In genomic region chr1:150536836-150537731, GRCh38 we compare ENCODE assay signal across 17 cellular contexts. TPM values are rescaled to one million over a fixed set of nuclear protein-coding genes. Genes with fewer than 3 reads are reported as not detected.
DNase-seq lines count a peak whose midpoint lies in the region; ATAC-seq and TF ChIP-seq lines count a peak whose summit lies in the region.
"Had no signal": no experiment of that assay in that cellular context is flagged by ENCODE, and none has a peak within 500 bp of the region (broad histone marks: within the 10 kb centered on the region; RNA-seq: fewer than 3 reads in every experiment).

No MANE protein-coding gene starts in this region.

- no peaks in the 10 kb centered on the region for H4K20me1 ChIP-seq in osteoblast (ENCODE audit: insufficient read depth, low read length)

- H3K4me1 Mint-ChIP-seq in natural killer cell treated with Interleukin-12 subunit alpha and Interleukin-12 subunit beta and Interleukin-15 and Interleukin-18, amount 100 ng/mL, for 72 hours (ENCODE audit: low read depth in 2 of 2) = peaks cover 0 to 4% of the 10 kb centered on the region in 2 donors
- no peaks in the 10 kb centered on the region for H3K4me1 Mint-ChIP-seq in natural killer cell
- peaks cover 19% of the 10 kb centered on the region for H3K4me1 Mint-ChIP-seq in endodermal cell
- peaks cover 18% of the 10 kb centered on the region for H3K4me1 Mint-ChIP-seq in type B pancreatic cell (ENCODE audit: unreplicated experiment)
- H3K4me1 Mint-ChIP-seq in Calu3 (ENCODE audit: low read depth, unreplicated experiment) = peaks cover 37% of the 10 kb centered on the region

- 93 to 94% methylated on average over 10 to 12 of the region's 12 CpGs for WGBS in endodermal cell (ENCODE audit: insufficient coverage in 1 of 2, insufficient read length in 1 of 2), 2 experiments

- ATAC-seq in natural killer cell treated with Interleukin-12 subunit alpha and Interleukin-12 subunit beta and Interleukin-15 and Interleukin-18, amount 100 ng/mL, for 72 hours = no peak
- ATAC-seq in natural killer cell (no peak), GM19023 (IDR thresholded peaks at IDR 0.05; ENCODE audit: unreplicated experiment) (no peak)
- ATAC-seq: activated CD8-positive, alpha-beta T cell treated with anti-CD3 and anti-CD28 coated beads for 36 hours; stimulated activated memory B cell treated with anti-CD40 and anti-IgM and Interleukin-4, amounts not matched to agents 10 μg/mL and 1 μg/mL and 100 μg/mL, for 72 hours had no signal

- H3K4me3 Mint-ChIP-seq in natural killer cell treated with Interleukin-12 subunit alpha and Interleukin-12 subunit beta and Interleukin-15 and Interleukin-18, amount 100 ng/mL, for 72 hours = no peak overlapping the region
- H3K4me3 Mint-ChIP-seq in natural killer cell (no peak overlapping the region), endodermal cell (no peak overlapping the region), type B pancreatic cell (no peak overlapping the region), Calu3 (ENCODE audit: low read depth, unreplicated experiment) (no peak overlapping the region)
- H3K4me3 Mint-ChIP-seq: activated CD8-positive, alpha-beta T cell treated with anti-CD3 and anti-CD28 coated beads for 36 hours; stimulated activated memory B cell treated with anti-CD40 and anti-IgM and Interleukin-4, amounts not matched to agents 10 μg/mL and 1 μg/mL and 100 μg/mL, for 72 hours had no signal

- H3K27me3 ChIP-seq in endodermal cell (ENCODE audit: control insufficient read depth, insufficient read depth, low read length, poor library complexity, severe bottlenecking) (no peaks in the 10 kb centered on the region), osteoblast (ENCODE audit: insufficient read depth, low read length) (no peaks in the 10 kb centered on the region)

- H3K27ac Mint-ChIP-seq in natural killer cell treated with Interleukin-12 subunit alpha and Interleukin-12 subunit beta and Interleukin-15 and Interleukin-18, amount 100 ng/mL, for 72 hours = no peak overlapping the region
- H3K27ac Mint-ChIP-seq in natural killer cell (no peak overlapping the region), endodermal cell (peak overlapping the region; percentile 74), type B pancreatic cell (no peak overlapping the region), Calu3 (ENCODE audit: unreplicated experiment) (no peak overlapping the region)
- H3K27ac Mint-ChIP-seq: activated CD8-positive, alpha-beta T cell treated with anti-CD3 and anti-CD28 coated beads for 36 hours; stimulated activated memory B cell treated with anti-CD40 and anti-IgM and Interleukin-4, amounts not matched to agents 10 μg/mL and 1 μg/mL and 100 μg/mL, for 72 hours had no signal

- H3K4me1 ChIP-seq in endodermal cell (ENCODE audit: control insufficient read depth, insufficient read depth, low read length) = no peaks in the 10 kb centered on the region
- H3K4me1 ChIP-seq in osteoblast (ENCODE audit: insufficient read depth, low read length) = peaks cover 41% of the 10 kb centered on the region

- H3K79me2 ChIP-seq in osteoblast (ENCODE audit: insufficient read depth, low read length) = no peaks in the 10 kb centered on the region

- H3K9me3 ChIP-seq in endodermal cell (ENCODE audit: control insufficient read depth, low read length) (no peaks in the 10 kb centered on the region), osteoblast (ENCODE audit: low read depth, low read length) (no peaks in the 10 kb centered on the region)

- TF ChIP-seq CTCF in natural killer cell (IDR thresholded peaks at IDR 0.05) = no peak
- TF ChIP-seq CTCF in endodermal cell (conservative IDR thresholded peaks at IDR 0.05) = no peak
- TF ChIP-seq CTCF in osteoblast (IDR thresholded peaks at IDR 0.05; ENCODE audit: extremely low read depth, low read depth, low read length) = no peak
- TF ChIP-seq CTCF in type B pancreatic cell (conservative IDR thresholded peaks at IDR 0.05) = no peak
- no peak for TF ChIP-seq CTCF in Calu3 (IDR thresholded peaks at IDR 0.05; ENCODE audit: unreplicated experiment)

- H3K4me2 ChIP-seq in osteoblast (ENCODE audit: insufficient read depth, low read length) = no peak overlapping the region

- CTCF ChIA-PET in Calu3 (lab: Charles Lee) = no interaction called here

- no peak overlapping the region for H3K9ac ChIP-seq in endodermal cell (ENCODE audit: extremely low read depth, low read length, poor library complexity, severe bottlenecking)

- H3K27me3 Mint-ChIP-seq in natural killer cell treated with Interleukin-12 subunit alpha and Interleukin-12 subunit beta and Interleukin-15 and Interleukin-18, amount 100 ng/mL, for 72 hours = no peaks in the 10 kb centered on the region
- H3K27me3 Mint-ChIP-seq in natural killer cell (ENCODE audit: low read depth in 2 of 2) (no peaks in the 10 kb centered on the region), endodermal cell (ENCODE audit: insufficient read depth) (peaks cover under 1% of the 10 kb centered on the region), type B pancreatic cell (no peaks in the 10 kb centered on the region), Calu3 (ENCODE audit: unreplicated experiment) (no peaks in the 10 kb centered on the region)
- H3K27me3 Mint-ChIP-seq: activated CD8-positive, alpha-beta T cell treated with anti-CD3 and anti-CD28 coated beads for 36 hours had no signal

- no TSS peak for BruUV-seq in Calu3 (replicated peaks; lab: Mats Ljungman, UMichigan)

- H3K36me3 ChIP-seq in endodermal cell (ENCODE audit: control insufficient read depth, insufficient read depth, low read length) = no peaks in the 10 kb centered on the region
- no peaks in the 10 kb centered on the region for H3K36me3 ChIP-seq in osteoblast (ENCODE audit: insufficient read depth, low read length)

- DNase-seq in natural killer cell treated with Interleukin-12 subunit alpha and Interleukin-12 subunit beta and Interleukin-15 and Interleukin-18, amount 100 ng/mL, for 72 hours (ENCODE audit: low spot score) = peak; percentile 47
- DNase-seq in natural killer cell = no peak
- DNase-seq in endodermal cell = no peak
- DNase-seq in osteoblast (ENCODE audit: insufficient read length, low spot score, missing footprints) = peak; percentile 66
- DNase-seq in UCSD-AML1 (lab: John Stamatoyannopoulos, UW; ENCODE audit: unreplicated experiment) = no peak
- DNase-seq in type B pancreatic cell (ENCODE audit: extremely low spot score, unreplicated experiment) = no peak
- no peak for DNase-seq in Calu3
- DNase-seq: activated CD8-positive, alpha-beta T cell treated with anti-CD3 and anti-CD28 coated beads for 36 hours; activated effector memory CD4-positive, alpha-beta T cell treated with anti-CD3 and anti-CD28 coated beads, Interleukin-2, amount 50 U/mL, for 16 hours; Karpas-422; NCI-H2029; NCI-H82; SHP77 treated with DMSO at 0.1 percent for 48 hours; stimulated activated CD4-positive, alpha-beta T cell treated with anti-CD3 and anti-CD28 coated beads, Interleukin-4, amount 100 ng/mL, for 4 hours had no signal

- H3K27ac ChIP-seq in endodermal cell (ENCODE audit: low read depth, low read length) = no peak overlapping the region
- H3K27ac ChIP-seq in osteoblast (ENCODE audit: low read depth, low read length) = peak overlapping the region; percentile 41

- no peaks in the 10 kb centered on the region for H3K9me3 Mint-ChIP-seq in natural killer cell treated with Interleukin-12 subunit alpha and Interleukin-12 subunit beta and Interleukin-15 and Interleukin-18, amount 100 ng/mL, for 72 hours
- no peaks in the 10 kb centered on the region for H3K9me3 Mint-ChIP-seq in natural killer cell
- no peaks in the 10 kb centered on the region for H3K9me3 Mint-ChIP-seq in endodermal cell
- no peaks in the 10 kb centered on the region for H3K9me3 Mint-ChIP-seq in type B pancreatic cell
- H3K9me3 Mint-ChIP-seq in Calu3 (ENCODE audit: low read depth, unreplicated experiment) = no peaks in the 10 kb centered on the region
- H3K9me3 Mint-ChIP-seq: activated CD8-positive, alpha-beta T cell treated with anti-CD3 and anti-CD28 coated beads for 36 hours; stimulated activated memory B cell treated with anti-CD40 and anti-IgM and Interleukin-4, amounts not matched to agents 10 μg/mL and 1 μg/mL and 100 μg/mL, for 72 hours had no signal

- H3K4me3 ChIP-seq in endodermal cell (ENCODE audit: low read length) (no peak overlapping the region), osteoblast (ENCODE audit: insufficient read depth, low read length) (no peak overlapping the region)

- peak overlapping the region; percentile 29 for H2AFZ ChIP-seq in osteoblast (ENCODE audit: low read length)

- intact Hi-C loops in natural killer cell (cut with micrococcal nuclease) (no loop called here), Calu3 (cut with micrococcal nuclease; ENCODE audit: unreplicated experiment) (loop anchor here (10.0 kb wide), 1 partner anchor 282 kb away; the partner anchor contains the start of gene CA14)

- H3K36me3 Mint-ChIP-seq in natural killer cell treated with Interleukin-12 subunit alpha and Interleukin-12 subunit beta and Interleukin-15 and Interleukin-18, amount 100 ng/mL, for 72 hours = no peaks in the 10 kb centered on the region
- H3K36me3 Mint-ChIP-seq in natural killer cell (no peaks in the 10 kb centered on the region), endodermal cell (ENCODE audit: low read depth) (no peaks in the 10 kb centered on the region), type B pancreatic cell (no peaks in the 10 kb centered on the region), Calu3 (ENCODE audit: insufficient read depth, unreplicated experiment) (peaks cover 8% of the 10 kb centered on the region)
- H3K36me3 Mint-ChIP-seq: stimulated activated memory B cell treated with anti-CD40 and anti-IgM and Interleukin-4, amounts not matched to agents 10 μg/mL and 1 μg/mL and 100 μg/mL, for 72 hours had no signal

RNA-seq across cellular contexts. Expression of gene ADAMTSL4, which starts 12.1 kb away (rescaled TPM):
- 1 to 10 TPM in 1 of 2 donors, under 1 TPM in 1; 0.48 to 1.0 TPM for total RNA-seq in natural killer cell treated with Interleukin-12 subunit alpha and Interleukin-12 subunit beta and Interleukin-15 and Interleukin-18, amount 100 ng/mL, for 72 hours
- 1 to 10 TPM; 1.7 to 2.9 (median 2.9) TPM for total RNA-seq in natural killer cell
- 1 to 10 TPM; 3.7 to 3.9 TPM for total RNA-seq in endodermal cell
- polyA plus RNA-seq in endodermal cell (2013, experiment 1 of 2) = 2.9 TPM
- polyA plus RNA-seq in endodermal cell (2013, experiment 2 of 2) = 1.5 TPM
- total RNA-seq in osteoblast = 3.2 and 5.4 TPM in 2 replicates
- total RNA-seq in type B pancreatic cell (ENCODE audit: low replicate concordance) = 12.5 and 24.6 TPM in 2 replicates
- 1.9 and 2.7 TPM in 2 replicates for total RNA-seq in Calu3 (2022)

RNA-seq across cellular contexts. Expression of gene FALEC, which starts 21.5 kb away (rescaled TPM):
- total RNA-seq in natural killer cell treated with Interleukin-12 subunit alpha and Interleukin-12 subunit beta and Interleukin-15 and Interleukin-18, amount 100 ng/mL, for 72 hours = not detected
- total RNA-seq in natural killer cell (not detected), endodermal cell (1 to 10 TPM in 1 of 2 donors, under 1 TPM in 1; 0.70 to 1.6 TPM), osteoblast (0.36 TPM in 1 of 2 replicates, not detected in the other), type B pancreatic cell (ENCODE audit: low replicate concordance) (0.55 and 0.80 TPM in 2 replicates), Calu3 (2022) (0.71 TPM in 1 of 2 replicates, not detected in the other)
- not detected for polyA plus RNA-seq in endodermal cell (2013, experiment 1 of 2)
- not detected for polyA plus RNA-seq in endodermal cell (2013, experiment 2 of 2)
- total RNA-seq: activated CD8-positive, alpha-beta T cell treated with anti-CD3 and anti-CD28 coated beads for 36 hours; mononuclear cell had no signal

RNA-seq across cellular contexts. Expression of gene ECM1, which starts 29.2 kb away (rescaled TPM):
- total RNA-seq in natural killer cell treated with Interleukin-12 subunit alpha and Interleukin-12 subunit beta and Interleukin-15 and Interleukin-18, amount 100 ng/mL, for 72 hours = 1 to 10 TPM; 1.2 to 1.9 TPM
- total RNA-seq in natural killer cell (under 1 TPM in 2 of 3 donors, not detected in 1; 0.42 to 0.43 TPM), endodermal cell (1 to 10 TPM; 4.8 to 5.6 TPM), osteoblast (20.9 and 30.0 TPM in 2 replicates), type B pancreatic cell (ENCODE audit: low replicate concordance) (31.5 and 33.8 TPM in 2 replicates), Calu3 (2022) (1.6 and 2.8 TPM in 2 replicates)
- 5.6 TPM for polyA plus RNA-seq in endodermal cell (2013, experiment 1 of 2)
- 8.3 TPM for polyA plus RNA-seq in endodermal cell (2013, experiment 2 of 2)

RNA-seq across cellular contexts. Expression of gene MCL1, which starts 42.3 kb away (rescaled TPM):
- 100 to 1,000 TPM; 199 to 333 TPM for total RNA-seq in natural killer cell treated with Interleukin-12 subunit alpha and Interleukin-12 subunit beta and Interleukin-15 and Interleukin-18, amount 100 ng/mL, for 72 hours
- 1,000 to 10,000 TPM in 1 of 3 donors, 100 to 1,000 TPM in 2; 929 to 1,396 (median 938) TPM for total RNA-seq in natural killer cell
- 100 to 1,000 TPM; 133 to 173 TPM for total RNA-seq in endodermal cell
- 132 TPM for polyA plus RNA-seq in endodermal cell (2013, experiment 1 of 2)
- 134 TPM for polyA plus RNA-seq in endodermal cell (2013, experiment 2 of 2)
- total RNA-seq in osteoblast = 168 and 176 TPM in 2 replicates
- total RNA-seq in type B pancreatic cell (ENCODE audit: low replicate concordance) = 187 and 280 TPM in 2 replicates
- 261 and 262 TPM in 2 replicates for total RNA-seq in Calu3 (2022)

RNA-seq across cellular contexts. Expression of gene TARS2, which starts 49.9 kb away (rescaled TPM):
- 10 to 100 TPM; 31.5 to 59.9 TPM for total RNA-seq in natural killer cell treated with Interleukin-12 subunit alpha and Interleukin-12 subunit beta and Interleukin-15 and Interleukin-18, amount 100 ng/mL, for 72 hours
- 10 to 100 TPM; 34.7 to 50.0 (median 44.9) TPM for total RNA-seq in natural killer cell
- 10 to 100 TPM; 32.9 to 39.4 TPM for total RNA-seq in endodermal cell
- 30.9 TPM for polyA plus RNA-seq in endodermal cell (2013, experiment 1 of 2)
- 25.5 TPM for polyA plus RNA-seq in endodermal cell (2013, experiment 2 of 2)
- total RNA-seq in osteoblast = 10.1 and 14.7 TPM in 2 replicates
- total RNA-seq in type B pancreatic cell (ENCODE audit: low replicate concordance) = 30.2 and 36.6 TPM in 2 replicates
- total RNA-seq in Calu3 (2022) = 42.2 and 51.7 TPM in 2 replicates

Comparison
In these comparisons a context has a peak if more than half of its experiments do, and no peak if none do; other contexts are left out.
1. DNase-seq: peak in natural killer cell treated with Interleukin-12 subunit alpha and Interleukin-12 subunit beta and Interleukin-15 and Interleukin-18, amount 100 ng/mL, for 72 hours (single experiment) and osteoblast (single experiment); none in natural killer cell (single experiment), endodermal cell (single experiment), UCSD-AML1 (single experiment), type B pancreatic cell (single experiment) and Calu3 (single experiment).